Comparison of ENCODE assay signal across 26 cellular contexts in genomic region chr11:26901162-26901561, GRCh38.
DNase-seq lines count a peak whose midpoint lies in the region; ATAC-seq and TF ChIP-seq lines count a peak whose summit lies in the region.
"Had no signal": no experiment of that assay in that cellular context is flagged by ENCODE, and none has a peak within 500 bp of the region (broad histone marks: within the 10 kb centered on the region; RNA-seq: fewer than 3 reads in every experiment).

No MANE protein-coding gene starts in this region.

- no peaks in the 10 kb centered on the region for H3K36me3 Mint-ChIP-seq in CD4-positive, alpha-beta T cell (ENCODE audit: low read depth)
- H3K36me3 Mint-ChIP-seq: activated naive CD4-positive, alpha-beta T cell treated with anti-CD3 and anti-CD28 coated beads, Interleukin-2, amount 10 ng/mL, durations not matched to agents 7 days and 5 days; CD4-positive, alpha-beta memory T cell had no signal

- H3K27ac Mint-ChIP-seq in CD4-positive, alpha-beta T cell = no peak overlapping the region
- H3K27ac Mint-ChIP-seq: activated CD8-positive, alpha-beta T cell treated with anti-CD3 and anti-CD28 coated beads for 36 hours; activated naive CD4-positive, alpha-beta T cell treated with anti-CD3 and anti-CD28 coated beads, Interleukin-2, amount 10 ng/mL, durations not matched to agents 7 days and 5 days; CD4-positive, alpha-beta memory T cell; dendritic cell treated with granulocyte-macrophage colony-stimulating factor and Interleukin-4, amounts not matched to agents 40 ng/mL and 50 ng/mL, for 4 days had no signal

- H3K27me3 Mint-ChIP-seq in CD4-positive, alpha-beta T cell = no peaks in the 10 kb centered on the region
- H3K27me3 Mint-ChIP-seq: activated CD8-positive, alpha-beta T cell treated with anti-CD3 and anti-CD28 coated beads for 36 hours; activated naive CD4-positive, alpha-beta T cell treated with anti-CD3 and anti-CD28 coated beads, Interleukin-2, amount 10 ng/mL, durations not matched to agents 7 days and 5 days; CD4-positive, alpha-beta memory T cell; dendritic cell treated with granulocyte-macrophage colony-stimulating factor and Interleukin-4, amounts not matched to agents 40 ng/mL and 50 ng/mL, for 4 days had no signal

- no peaks in the 10 kb centered on the region for H3K9me3 ChIP-seq in CD4-positive, alpha-beta T cell (ENCODE audit: control insufficient read depth, low read length)
- H3K9me3 ChIP-seq: lower lobe of right lung, SK-N-SH, vagina had no signal

- H3K4me3 ChIP-seq in AG10803 (ENCODE audit: low read length) = no peak overlapping the region
- H3K4me3 ChIP-seq in retinal pigment epithelial cell (ENCODE audit: low read length) = no peak overlapping the region
- H3K4me3 ChIP-seq: heart right ventricle, lower lobe of right lung, vagina had no signal

- CTCF ChIA-PET in CD4-positive, alpha-beta T cell (lab: Charles Lee) = no interaction called here

- H3K4me1 Mint-ChIP-seq in CD4-positive, alpha-beta T cell (ENCODE audit: low read depth) = no peaks in the 10 kb centered on the region
- H3K4me1 Mint-ChIP-seq: activated naive CD4-positive, alpha-beta T cell treated with anti-CD3 and anti-CD28 coated beads, Interleukin-2, amount 10 ng/mL, durations not matched to agents 7 days and 5 days; CD4-positive, alpha-beta memory T cell had no signal

- H3K27me3 ChIP-seq in CD4-positive, alpha-beta T cell (ENCODE audit: control insufficient read depth, insufficient read depth, low read length) = no peaks in the 10 kb centered on the region
- H3K27me3 ChIP-seq: brain microvascular endothelial cell, heart right ventricle, vagina had no signal

- H3K27ac ChIP-seq in CD4-positive, alpha-beta T cell (ENCODE audit: low read depth, low read length) = no peak overlapping the region
- H3K27ac ChIP-seq: brain microvascular endothelial cell, lower lobe of right lung, vagina had no signal

- no peak overlapping the region for H3K4me3 Mint-ChIP-seq in CD4-positive, alpha-beta T cell
- H3K4me3 Mint-ChIP-seq: activated CD8-positive, alpha-beta T cell treated with anti-CD3 and anti-CD28 coated beads for 36 hours; activated naive CD4-positive, alpha-beta T cell treated with anti-CD3 and anti-CD28 coated beads, Interleukin-2, amount 10 ng/mL, durations not matched to agents 7 days and 5 days; activated T-cell treated with anti-CD3 and anti-CD28 coated beads, Interleukin-2, amount 50 U/mL, for 4 hours; CD4-positive, alpha-beta memory T cell; dendritic cell treated with granulocyte-macrophage colony-stimulating factor and Interleukin-4, amounts not matched to agents 40 ng/mL and 50 ng/mL, for 4 days had no signal

- DNase-seq in AG10803 (ENCODE audit: low read depth) (peak; percentile 11), amniotic epithelial cell (ENCODE audit: low read depth) (peak; percentile 31), fibroblast of peridontal ligament (ENCODE audit: extremely low read depth) (peak; percentile 32), retinal pigment epithelial cell (ENCODE audit: low read depth) (peak; percentile 46), NK-92 (lab: John Stamatoyannopoulos, UW; ENCODE audit: unreplicated experiment) (no peak)
- DNase-seq in CD4-positive, alpha-beta T cell = no peak
- DNase-seq: ACHN; activated CD8-positive, alpha-beta T cell treated with anti-CD3 and anti-CD28 coated beads for 36 hours; activated naive CD4-positive, alpha-beta T cell treated with anti-CD3 and anti-CD28 coated beads, Interleukin-2, amount 10 ng/mL, durations not matched to agents 7 days and 5 days; activated T-cell treated with anti-CD3 and anti-CD28 coated beads, Interleukin-2, amount 50 U/mL, for 4 hours; brain microvascular endothelial cell; CD4-positive, alpha-beta memory T cell; H7; heart right ventricle; lower lobe of right lung; NCI-H1417 treated with DMSO at 0.1 percent for 48 hours; NCI-H748 treated with DMSO at 0.1 percent for 48 hours; nucleus accumbens; SK-N-SH; small intestine; stimulated activated CD4-positive, alpha-beta T cell treated with anti-CD3 and anti-CD28 coated beads, Interleukin-4, amount 100 ng/mL, for 1 hour had no signal

- ATAC-seq in HG02588 (IDR thresholded peaks at IDR 0.05; ENCODE audit: unreplicated experiment) = no peak
- ATAC-seq in CD4-positive, alpha-beta T cell (ENCODE audit: poor library complexity) = no peak
- no peak for ATAC-seq in HG02973 (IDR thresholded peaks at IDR 0.05; ENCODE audit: unreplicated experiment)
- ATAC-seq: activated CD8-positive, alpha-beta T cell treated with anti-CD3 and anti-CD28 coated beads for 36 hours; activated T-cell treated with anti-CD3 and anti-CD28 coated beads, Interleukin-2, amount 50 U/mL, for 4 hours; heart right ventricle; HepG2; lower lobe of right lung had no signal

- H3K9me3 Mint-ChIP-seq in CD4-positive, alpha-beta T cell = no peaks in the 10 kb centered on the region
- H3K9me3 Mint-ChIP-seq: activated CD8-positive, alpha-beta T cell treated with anti-CD3 and anti-CD28 coated beads for 36 hours had no signal

- TF ChIP-seq CTCF in AG10803 (conservative IDR thresholded peaks at IDR 0.05; ENCODE audit: low read length) (no peak), retinal pigment epithelial cell (conservative IDR thresholded peaks at IDR 0.05; ENCODE audit: low read depth, low read length) (no peak)
- no peak for TF ChIP-seq CTCF in CD4-positive, alpha-beta T cell (IDR thresholded peaks at IDR 0.05)

- intact Hi-C loops in CD4-positive, alpha-beta T cell (cut with DNase I, micrococcal nuclease) = no loop called here

- POLR2A ChIA-PET in CD4-positive, alpha-beta T cell (lab: Charles Lee) = no interaction called here

Comparison
In these comparisons a context has a peak if more than half of its experiments do, and no peak if none do; other contexts are left out.
1. DNase-seq: peak in AG10803 (single experiment), amniotic epithelial cell (single experiment), fibroblast of peridontal ligament (single experiment) and retinal pigment epithelial cell (single experiment); none in NK-92 (single experiment) and CD4-positive, alpha-beta T cell (0 of 10).